25 cellular contexts compared by ENCODE assay signal in genomic region chr9:124491049-124491975, GRCh38. TPM values are rescaled to one million over a fixed set of nuclear protein-coding genes. Genes with fewer than 3 reads are reported as not detected.
DNase-seq lines count a peak whose midpoint lies in the region; ATAC-seq, FAIRE-seq and TF ChIP-seq lines count a peak whose summit lies in the region.
"Had no signal": no experiment of that assay in that cellular context is flagged by ENCODE, and none has a peak within 500 bp of the region (broad histone marks: within the 10 kb centered on the region; RNA-seq: fewer than 3 reads in every experiment).

No MANE protein-coding gene starts in this region.

- FAIRE-seq in HepG2 (lab: Jason Lieb, UNC) (no peak), bronchial epithelial cell (lab: Jason Lieb, UNC) (peak; percentile 18)
- FAIRE-seq: A549, GM12878, H54 had no signal

- peak overlapping the region; percentile 11 for H3K4ac ChIP-seq in neuronal stem cell (ENCODE audit: low read length)

- no peaks in the 10 kb centered on the region for H4K20me1 ChIP-seq in HepG2 (ENCODE audit: insufficient read depth, low read length)

- TF ChIP-seq CTCF in HepG2 (CRISPR knock-in tag; IDR thresholded peaks at IDR 0.05) (no peak), right lobe of liver (IDR thresholded peaks at IDR 0.05) (no peak), bronchial epithelial cell (IDR thresholded peaks at IDR 0.05; ENCODE audit: insufficient read depth, low read length, severe bottlenecking) (no peak)

- 94% methylated on average over 11 of the region's 32 CpGs for WGBS in HepG2 (ENCODE audit: low lambda C conversion rate)
- 81% methylated on average over 7 of the region's 32 CpGs for WGBS in right lobe of liver (ENCODE audit: insufficient coverage, low coverage, low lambda C conversion rate, missing lambda C conversion rate)
- no CpG with 5 or more reads among the region's 32 CpGs for WGBS in neuronal stem cell (ENCODE audit: extremely low coverage in 2 of 2, insufficient read length in 2 of 2, insufficient replicate concordance in 1 of 2), 2 donors

- H3K79me1 ChIP-seq in neuronal stem cell (ENCODE audit: low read depth, low read length) = peaks cover 5% of the 10 kb centered on the region

- H3K36me3 ChIP-seq in HepG2 (replicated peaks in 1 of 2; ENCODE audit: control insufficient read depth in 1 of 2, insufficient read depth in 2 of 2, low read length in 2 of 2) = peaks cover 1 to 2% of the 10 kb centered on the region in 2 experiments; a peak in 3 of 5 replicates
- no peaks in the 10 kb centered on the region for H3K36me3 ChIP-seq in right lobe of liver
- H3K36me3 ChIP-seq in bronchial epithelial cell (ENCODE audit: control insufficient read depth, insufficient read depth, low read length) = no peaks in the 10 kb centered on the region
- H3K36me3 ChIP-seq in neuronal stem cell (replicated peaks in 1 of 2; ENCODE audit: control insufficient read depth in 2 of 2, insufficient read depth in 2 of 2, low read length in 2 of 2) = no peaks in the 10 kb centered on the region

- no peaks in the 10 kb centered on the region for H3K79me2 ChIP-seq in HepG2 (ENCODE audit: insufficient read depth, low read length)

- H3K23ac ChIP-seq in neuronal stem cell (ENCODE audit: low read depth, low read length, poor library complexity) = peak overlapping the region; percentile 80

- H2BK15ac ChIP-seq in neuronal stem cell (ENCODE audit: low read length) = peak overlapping the region; percentile 80

- H3K27ac ChIP-seq in HepG2 (ENCODE audit: extremely low read length, insufficient read depth, low read length) (no peak overlapping the region), right lobe of liver (no peak overlapping the region), neuronal stem cell (replicated peaks; ENCODE audit: low read length) (no peak overlapping the region)
- H3K27ac ChIP-seq: 22Rv1, A549, C4-2B, GM23248, HL-60 had no signal

- no peak for TF ChIP-seq RAD21 in HepG2 (CRISPR knock-in tag; IDR thresholded peaks at IDR 0.05)

- 0 out of 4 replicates have a peak, but pooled peaks of 1 of the 2 experiments have one; percentile 5 for TF ChIP-seq POLR2A in HepG2 (IDR thresholded peaks at IDR 0.05; ENCODE audit: insufficient read depth in 1 of 2, low read depth in 2 of 2, low read length in 2 of 2)
- no peak for TF ChIP-seq POLR2A in right lobe of liver (IDR thresholded peaks at IDR 0.05)

- H2AK5ac ChIP-seq in neuronal stem cell (ENCODE audit: low read depth, low read length) = peak overlapping the region; percentile 92

- TF ChIP-seq EP300 in HepG2 (IDR thresholded peaks at IDR 0.05; ENCODE audit: low read depth in 2 of 2, low read length in 2 of 2) (no peak), HepG2 (CRISPR knock-in tag; IDR thresholded peaks at IDR 0.05; ENCODE audit: borderline replicate concordance) (no peak)

- H3K9me3 ChIP-seq in HepG2 (ENCODE audit: low read length) = no peaks in the 10 kb centered on the region
- H3K9me3 ChIP-seq in right lobe of liver = no peaks in the 10 kb centered on the region
- peaks cover 0 to 2% of the 10 kb centered on the region in 2 donors for H3K9me3 ChIP-seq in neuronal stem cell (replicated peaks in 1 of 2; ENCODE audit: control insufficient read depth in 2 of 2, insufficient read depth in 1 of 2, low read depth in 1 of 2, low read length in 2 of 2)
- H3K9me3 ChIP-seq: A549 had no signal

- peak overlapping the region; percentile 84 for H2BK12ac ChIP-seq in neuronal stem cell (ENCODE audit: low read length)

- intact Hi-C loops in HepG2 (cut with micrococcal nuclease; ENCODE audit: unreplicated experiment) = no loop called here
- intact Hi-C loops in right lobe of liver (cut with DNase I) = no loop called here

- H3K4me1 ChIP-seq in HepG2 (ENCODE audit: insufficient read depth, low read length) (no peaks in the 10 kb centered on the region), right lobe of liver (peaks cover 0 to 5% (median 0%) of the 10 kb centered on the region in 4 donors), neuronal stem cell (ENCODE audit: control insufficient read depth in 2 of 2, insufficient read depth in 1 of 2, low read depth in 1 of 2, low read length in 2 of 2) (peaks cover 7 to 17% of the 10 kb centered on the region in 2 donors)
- H3K4me1 ChIP-seq: A549 had no signal

- no TSS peak for BruUV-seq in HepG2 (replicated peaks; lab: Mats Ljungman, UMichigan)

- DNase-seq in DMS53 (lab: John Stamatoyannopoulos, UW) = peak; percentile 22
- DNase-seq in DMS53 treated with DMSO at 0.1 percent for 48 hours (lab: John Stamatoyannopoulos, UW; ENCODE audit: unreplicated experiment) = no peak
- no peak for DNase-seq in HepG2 (ENCODE audit: low spot score)
- no peak for DNase-seq in right lobe of liver
- no peak for DNase-seq in bronchial epithelial cell (ENCODE audit: low read depth)
- DNase-seq in neuronal stem cell (ENCODE audit: low spot score) = no peak
- DNase-seq in UCSD-AML1 (lab: John Stamatoyannopoulos, UW; ENCODE audit: unreplicated experiment) = no peak
- no peak for DNase-seq in midbrain (lab: John Stamatoyannopoulos, UW)
- DNase-seq: AML-193; CD4-positive, alpha-beta memory T cell; DMS153; DND-41; EL; GM23248; HCEC 1CT; HFFc6 had no signal

- POLR2A ChIA-PET in HepG2 (lab: Yijun Ruan, JAX) = no interaction called here

- no peak overlapping the region for H3K4me2 ChIP-seq in HepG2 (ENCODE audit: low read depth, low read length)
- H3K4me2 ChIP-seq in neuronal stem cell (ENCODE audit: insufficient read depth, low read length, poor library complexity, severe bottlenecking) = no peak overlapping the region
- H3K4me2 ChIP-seq: A549 had no signal

- no peak overlapping the region for H4K91ac ChIP-seq in neuronal stem cell (ENCODE audit: low read depth, low read length, poor library complexity)

- H3K4me3 ChIP-seq in HepG2 (replicated peaks in 1 of 3; ENCODE audit: insufficient read depth in 1 of 3, low read depth in 2 of 3, low read length in 3 of 3) (no peak overlapping the region), right lobe of liver (no peak overlapping the region), bronchial epithelial cell (ENCODE audit: low read depth, low read length) (no peak overlapping the region), neuronal stem cell (ENCODE audit: low read length in 2 of 2) (no peak overlapping the region)
- H3K4me3 ChIP-seq: A549, GM12878, GM23248 had no signal

- H2BK120ac ChIP-seq in neuronal stem cell (ENCODE audit: low read depth, low read length) = peak overlapping the region; percentile 8

- H2BK5ac ChIP-seq in neuronal stem cell (ENCODE audit: low read length) = peak overlapping the region; percentile 66

- in situ Hi-C loops in HepG2 (cut with HindIII; ENCODE audit: extremely low pct_ligation_motif_present, low pct_unique_long_range_greater_than_20kb) = no loop called here

- no peaks in the 10 kb centered on the region for H3K27me3 ChIP-seq in HepG2 (ENCODE audit: control insufficient read depth in 1 of 2, insufficient read depth in 2 of 2, low read length in 2 of 2)
- H3K27me3 ChIP-seq in right lobe of liver = no peaks in the 10 kb centered on the region
- peaks cover 18% of the 10 kb centered on the region for H3K27me3 ChIP-seq in bronchial epithelial cell (ENCODE audit: control insufficient read depth, insufficient read depth, low read length)
- H3K27me3 ChIP-seq in neuronal stem cell (ENCODE audit: control insufficient read depth in 3 of 3, insufficient read depth in 3 of 3, low read depth in 1 of 3, low read length in 3 of 3) = peaks cover 0 to 94% (median 0%) of the 10 kb centered on the region in 3 experiments

- H2AFZ ChIP-seq in HepG2 (ENCODE audit: low read length) = no peak overlapping the region
- no peak overlapping the region for H2AFZ ChIP-seq in neuronal stem cell (ENCODE audit: low read length)
- H2AFZ ChIP-seq: GM23248 had no signal

- H3K9ac ChIP-seq in HepG2 (ENCODE audit: insufficient read depth, low read depth, low read length) = no peak overlapping the region
- H3K9ac ChIP-seq in neuronal stem cell (ENCODE audit: low read depth, low read length, poor library complexity) = peak overlapping the region; percentile 70
- H3K9ac ChIP-seq: GM23248 had no signal

- ATAC-seq in HepG2 (peak; percentile 3; the same call in 1 of the 3 replicates), right lobe of liver (no peak)
- ATAC-seq: A549, GM12878 had no signal

- H3K18ac ChIP-seq in neuronal stem cell (ENCODE audit: low read length) = peak overlapping the region; percentile 85

- H3K14ac ChIP-seq in neuronal stem cell (ENCODE audit: low read length) = peak overlapping the region; percentile 82

- CTCF ChIA-PET in HepG2 (lab: Yijun Ruan, JAX; ENCODE audit: low intra/inter-chr PET ratio, low total read pairs) = no interaction called here

- peak overlapping the region; percentile 43 for H4K8ac ChIP-seq in neuronal stem cell (ENCODE audit: low read depth, low read length)

RNA-seq across cellular contexts. Expression of gene NR5A1, which starts 15.9 kb away (rescaled TPM):
- total RNA-seq in HepG2 (2016; rRNA removed; fragmentation: Illumina TruSeq; extraction: Trizol) (38.8 and 44.7 TPM in 2 replicates), right lobe of liver (under 1 TPM in 1 of 6 experiments, not detected in 5; 0.26 TPM), bronchial epithelial cell (not detected in 2 replicates)
- 7.2 and 7.8 TPM in 2 replicates for total RNA-seq in HepG2 (2016; cell fraction: cytosol; rRNA removed; fragmentation: Illumina TruSeq; extraction: Trizol; ENCODE audit: low read depth)
- 32.3 and 46.7 TPM in 2 replicates for total RNA-seq in HepG2 (2016; cell fraction: insoluble cytoplasmic fraction; rRNA removed; fragmentation: Illumina TruSeq; extraction: Trizol)
- total RNA-seq in HepG2 (2016; cell fraction: membrane; rRNA removed; fragmentation: Illumina TruSeq; extraction: Trizol) = 22.5 and 25.3 TPM in 2 replicates
- total RNA-seq in HepG2 (2016; cell fraction: nucleus; rRNA removed; fragmentation: Illumina TruSeq; extraction: Trizol) = 26.4 and 32.4 TPM in 2 replicates
- 28.9 and 43.2 TPM in 2 replicates for polyA plus RNA-seq in HepG2 (2011; rRNA removed)
- polyA plus RNA-seq in HepG2 (2011; cell fraction: cytosol; rRNA removed) = 25.4 and 37.8 TPM in 2 replicates
- polyA plus RNA-seq in HepG2 (2011; cell fraction: nucleus; rRNA removed) = 82.6 and 84.5 TPM in 2 replicates
- 22.4 and 32.6 TPM in 2 replicates for polyA plus RNA-seq in HepG2 (2012)
- 6.7 and 7.0 TPM in 2 replicates for polyA plus RNA-seq in HepG2 (2016; cell fraction: cytosol; fragmentation: Illumina TruSeq; extraction: Trizol; ENCODE audit: low read depth)
- polyA plus RNA-seq in HepG2 (2016; cell fraction: insoluble cytoplasmic fraction; fragmentation: Illumina TruSeq; extraction: Trizol; ENCODE audit: low read depth) = 34.3 and 43.6 TPM in 2 replicates
- 17.4 and 17.9 TPM in 2 replicates for polyA plus RNA-seq in HepG2 (2016; cell fraction: membrane; fragmentation: Illumina TruSeq; extraction: Trizol; ENCODE audit: low read depth)
- 59.8 and 63.0 TPM in 2 replicates for polyA plus RNA-seq in HepG2 (2016; cell fraction: nucleus; fragmentation: Illumina TruSeq; extraction: Trizol; ENCODE audit: insufficient read depth, low read depth)
- polyA minus RNA-seq in HepG2 (2011; rRNA and poly(A)+ RNA removed; ENCODE audit: low replicate concordance) = 75.6 TPM in 1 of 2 replicates, not detected in the other
- polyA minus RNA-seq in HepG2 (2011; cell fraction: cytosol; rRNA and poly(A)+ RNA removed) = 33.2 and 39.7 TPM in 2 replicates
- 18.8 and 21.6 TPM in 2 replicates for polyA minus RNA-seq in HepG2 (2011; cell fraction: nucleus; rRNA and poly(A)+ RNA removed)
- polyA plus RNA-seq in neuronal stem cell (2013, experiment 1 of 2) = 0.33 TPM
- 0.30 TPM for polyA plus RNA-seq in neuronal stem cell (2013, experiment 2 of 2)
- total RNA-seq: CD4-positive, alpha-beta memory T cell; GM23248; HFFc6; HT1080 had no signal
- polyA plus RNA-seq: A549; BJ; CD4-positive, alpha-beta memory T cell; GM23248 had no signal

RNA-seq across cellular contexts. Expression of gene ADGRD2, which starts 41.1 kb away (rescaled TPM):
- total RNA-seq in HepG2 (2016; rRNA removed; fragmentation: Illumina TruSeq; extraction: Trizol) = not detected in 2 replicates
- not detected in 2 replicates for total RNA-seq in HepG2 (2016; cell fraction: cytosol; rRNA removed; fragmentation: Illumina TruSeq; extraction: Trizol; ENCODE audit: low read depth)
- total RNA-seq in HepG2 (2016; cell fraction: insoluble cytoplasmic fraction; rRNA removed; fragmentation: Illumina TruSeq; extraction: Trizol) = not detected in 2 replicates
- total RNA-seq in HepG2 (2016; cell fraction: membrane; rRNA removed; fragmentation: Illumina TruSeq; extraction: Trizol) = not detected in 2 replicates
- total RNA-seq in HepG2 (2016; cell fraction: nucleus; rRNA removed; fragmentation: Illumina TruSeq; extraction: Trizol) = not detected in 2 replicates
- polyA plus RNA-seq in HepG2 (2011; rRNA removed) = not detected in 2 replicates
- polyA plus RNA-seq in HepG2 (2011; cell fraction: cytosol; rRNA removed) = not detected in 2 replicates
- not detected in 2 replicates for polyA plus RNA-seq in HepG2 (2011; cell fraction: nucleus; rRNA removed)
- not detected in 2 replicates for polyA plus RNA-seq in HepG2 (2012)
- polyA plus RNA-seq in HepG2 (2016; cell fraction: cytosol; fragmentation: Illumina TruSeq; extraction: Trizol; ENCODE audit: low read depth) = not detected in 2 replicates
- polyA plus RNA-seq in HepG2 (2016; cell fraction: insoluble cytoplasmic fraction; fragmentation: Illumina TruSeq; extraction: Trizol; ENCODE audit: low read depth) = not detected in 2 replicates
- not detected in 2 replicates for polyA plus RNA-seq in HepG2 (2016; cell fraction: membrane; fragmentation: Illumina TruSeq; extraction: Trizol; ENCODE audit: low read depth)
- not detected in 2 replicates for polyA plus RNA-seq in HepG2 (2016; cell fraction: nucleus; fragmentation: Illumina TruSeq; extraction: Trizol; ENCODE audit: insufficient read depth, low read depth)
- not detected in 2 replicates for polyA minus RNA-seq in HepG2 (2011; rRNA and poly(A)+ RNA removed; ENCODE audit: low replicate concordance)
- polyA minus RNA-seq in HepG2 (2011; cell fraction: cytosol; rRNA and poly(A)+ RNA removed) = not detected in 2 replicates
- polyA minus RNA-seq in HepG2 (2011; cell fraction: nucleus; rRNA and poly(A)+ RNA removed) = not detected in 2 replicates
- total RNA-seq in right lobe of liver = not detected
- 0.38 TPM in 1 of 2 replicates, not detected in the other for total RNA-seq in bronchial epithelial cell
- polyA plus RNA-seq in neuronal stem cell (2013, experiment 1 of 2) = 0.54 TPM
- polyA plus RNA-seq in neuronal stem cell (2013, experiment 2 of 2) = 0.58 TPM
- total RNA-seq: CD4-positive, alpha-beta memory T cell; G401; GM12878; GM23248; HFFc6; HT1080 had no signal
- polyA plus RNA-seq: A549; BJ; CD4-positive, alpha-beta memory T cell; GM12878; GM23248 had no signal
